Comparison of ENCODE assay signal across 13 cellular contexts in the genomic region with DNA sequence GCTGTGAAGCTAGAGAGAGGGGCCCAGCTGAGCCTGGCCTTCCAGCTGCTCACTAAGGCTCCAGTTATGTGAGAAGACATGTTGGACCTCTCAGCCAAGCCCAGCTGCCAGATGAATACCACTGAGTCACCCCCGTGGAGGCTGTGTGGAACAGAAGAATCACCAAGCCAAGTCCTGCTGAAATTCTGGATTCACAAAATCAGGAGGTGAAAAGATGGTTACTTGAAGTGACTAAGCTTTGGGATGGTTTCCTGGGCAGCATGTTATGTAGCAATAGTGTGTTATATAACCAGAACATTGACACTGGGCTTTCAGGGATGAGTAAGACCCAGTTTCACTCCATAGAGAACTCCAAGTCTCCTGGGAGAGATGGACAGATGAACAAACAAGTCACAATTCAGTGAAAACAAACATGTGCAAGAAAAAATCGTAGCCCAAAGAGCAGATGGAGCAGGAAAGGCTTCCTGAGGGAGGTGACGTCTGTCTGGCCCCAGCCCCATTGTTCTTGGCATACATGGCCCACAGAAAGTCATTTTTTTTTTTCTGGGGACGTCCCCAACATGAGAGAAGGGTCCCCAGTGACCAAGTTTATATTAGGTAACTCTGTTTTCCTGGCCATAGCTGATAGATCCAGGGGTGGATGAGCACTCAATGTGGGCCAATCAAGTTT.
A peak's percentile ranks its signal among the peaks of the same experiment; 100 is the strongest.
DNase-seq lines count a peak whose midpoint lies in the region; ATAC-seq, FAIRE-seq and TF ChIP-seq lines count a peak whose summit lies in the region.
"Had no signal": no experiment of that assay in that cellular context is flagged by ENCODE, and none has a peak within 500 bp of the region (broad histone marks: within the 10 kb centered on the region; RNA-seq: fewer than 3 reads in every experiment).

No MANE protein-coding gene starts in this region.

- no peak for FAIRE-seq in urothelium cell line (lab: Jason Lieb, UNC)

- no peaks in the 10 kb centered on the region for H3K9me3 ChIP-seq in neutrophil
- H3K9me3 ChIP-seq: esophagus squamous epithelium, lower lobe of right lung had no signal

- peak overlapping the region; percentile 62 for H3K27ac ChIP-seq in neutrophil
- H3K27ac ChIP-seq: lower lobe of right lung had no signal

- H3K4me3 Mint-ChIP-seq in activated CD8-positive, alpha-beta T cell treated with anti-CD3 and anti-CD28 coated beads for 36 hours: no peak overlapping the region
- H3K4me3 Mint-ChIP-seq: activated CD8-positive, alpha-beta memory T cell treated with anti-CD3 and anti-CD28 coated beads, Interleukin-2, amount 10 ng/mL, durations not matched to agents 7 days and 5 days had no signal

- no peak overlapping the region for H3K27ac Mint-ChIP-seq in activated CD8-positive, alpha-beta T cell treated with anti-CD3 and anti-CD28 coated beads for 36 hours
- H3K27ac Mint-ChIP-seq: activated CD8-positive, alpha-beta memory T cell treated with anti-CD3 and anti-CD28 coated beads, Interleukin-2, amount 10 ng/mL, durations not matched to agents 7 days and 5 days had no signal

- no peaks in the 10 kb centered on the region for H3K36me3 ChIP-seq in neutrophil
- H3K36me3 ChIP-seq: esophagus squamous epithelium, lower lobe of right lung had no signal

- H3K4me1 ChIP-seq in neutrophil (ENCODE audit: control insufficient read depth in 1 of 2, insufficient read depth in 1 of 2, low read depth in 1 of 2, low read length in 1 of 2): peaks cover 38 to 39% of the 10 kb centered on the region in 2 experiments
- H3K4me1 ChIP-seq: lower lobe of right lung had no signal

- CTCF ChIA-PET in activated CD8-positive, alpha-beta T cell treated with anti-CD3 and anti-CD28 coated beads for 36 hours (lab: Charles Lee): interaction anchor here (1.3 kb wide), 1 partner anchor 223 kb away, joined by 8 read pairs; no protein-coding TSS in a partner anchor

- no peaks in the 10 kb centered on the region for H3K36me3 Mint-ChIP-seq in activated CD8-positive, alpha-beta T cell treated with anti-CD3 and anti-CD28 coated beads for 36 hours (ENCODE audit: low read depth)
- H3K36me3 Mint-ChIP-seq: activated CD8-positive, alpha-beta memory T cell treated with anti-CD3 and anti-CD28 coated beads, Interleukin-2, amount 10 ng/mL, durations not matched to agents 7 days and 5 days had no signal

- peak; percentile 50 for DNase-seq in AG09319 (ENCODE audit: extremely low read depth, low read depth)
- DNase-seq in NCI-H69 (lab: John Stamatoyannopoulos, UW): peak; percentile 28
- DNase-seq in fibroblast of peridontal ligament (ENCODE audit: extremely low read depth): peak; percentile 79
- no peak for DNase-seq in urothelium cell line (ENCODE audit: low spot score)
- no peak for DNase-seq in activated CD8-positive, alpha-beta T cell treated with anti-CD3 and anti-CD28 coated beads for 36 hours
- DNase-seq in NK-92 treated with Interleukin-12 subunit alpha and Interleukin-12 subunit beta, amount 100 ng/mL, for 24 hours (lab: John Stamatoyannopoulos, UW): no peak
- DNase-seq: activated CD8-positive, alpha-beta memory T cell treated with anti-CD3 and anti-CD28 coated beads, Interleukin-2, amount 10 ng/mL, durations not matched to agents 7 days and 5 days; esophagus squamous epithelium; lower lobe of right lung; NCI-H1092 treated with DMSO at 0.1 percent for 48 hours; T-helper 9 cell had no signal

- H3K27me3 ChIP-seq in neutrophil: no peaks in the 10 kb centered on the region

- H3K4me3 ChIP-seq in neutrophil (ENCODE audit: low read depth in 1 of 2, low read length in 1 of 2): no peak overlapping the region
- H3K4me3 ChIP-seq: esophagus squamous epithelium, lower lobe of right lung had no signal

- peaks cover 22% of the 10 kb centered on the region for H3K27me3 Mint-ChIP-seq in activated CD8-positive, alpha-beta T cell treated with anti-CD3 and anti-CD28 coated beads for 36 hours

- no peaks in the 10 kb centered on the region for H3K9me3 Mint-ChIP-seq in activated CD8-positive, alpha-beta T cell treated with anti-CD3 and anti-CD28 coated beads for 36 hours

- POLR2A ChIA-PET in activated CD8-positive, alpha-beta T cell treated with anti-CD3 and anti-CD28 coated beads for 36 hours (lab: Charles Lee): no interaction called here

- no peak for TF ChIP-seq CTCF in AG09319 (IDR thresholded peaks at IDR 0.05; ENCODE audit: low read depth, low read length)
- TF ChIP-seq CTCF in neutrophil (IDR thresholded peaks at IDR 0.05): no peak
- no peak for TF ChIP-seq CTCF in activated CD8-positive, alpha-beta T cell treated with anti-CD3 and anti-CD28 coated beads for 36 hours (IDR thresholded peaks at IDR 0.05)

- intact Hi-C loops in activated CD8-positive, alpha-beta T cell treated with anti-CD3 and anti-CD28 coated beads for 36 hours (cut with micrococcal nuclease): no loop called here

- no peaks in the 10 kb centered on the region for H3K4me1 Mint-ChIP-seq in activated CD8-positive, alpha-beta T cell treated with anti-CD3 and anti-CD28 coated beads for 36 hours (ENCODE audit: low read depth)
- H3K4me1 Mint-ChIP-seq: activated CD8-positive, alpha-beta memory T cell treated with anti-CD3 and anti-CD28 coated beads, Interleukin-2, amount 10 ng/mL, durations not matched to agents 7 days and 5 days had no signal

- no peak for ATAC-seq in activated CD8-positive, alpha-beta T cell treated with anti-CD3 and anti-CD28 coated beads for 36 hours
- ATAC-seq in GM18858 (IDR thresholded peaks at IDR 0.05; ENCODE audit: unreplicated experiment): no peak
- ATAC-seq: activated CD8-positive, alpha-beta memory T cell treated with anti-CD3 and anti-CD28 coated beads, Interleukin-2, amount 10 ng/mL, durations not matched to agents 7 days and 5 days; lower lobe of right lung had no signal

Comparison
In these comparisons a context has a peak if more than half of its experiments do, and no peak if none do; other contexts are left out.
1. DNase-seq: peak in AG09319 (single experiment), NCI-H69 (single experiment) and fibroblast of peridontal ligament (single experiment); none in urothelium cell line (single experiment), activated CD8-positive, alpha-beta T cell treated with anti-CD3 and anti-CD28 coated beads for 36 hours (single experiment) and NK-92 treated with Interleukin-12 subunit alpha and Interleukin-12 subunit beta, amount 100 ng/mL, for 24 hours (single experiment).